In genomic region chr1:223399393-223399792, GRCh38 we compare ENCODE assay signal across 7 cellular contexts. TPM values are rescaled to one million over a fixed set of nuclear protein-coding genes. Genes with fewer than 3 reads are reported as not detected.
"Had no signal": no experiment of that assay in that cellular context is flagged by ENCODE, and none has a peak within 500 bp of the region (broad histone marks: within the 10 kb centered on the region; RNA-seq: fewer than 3 reads in every experiment).

No MANE protein-coding gene starts in this region.

RNA-seq across cellular contexts. Expression of gene CCDC185, which starts 6.2 kb away (rescaled TPM):
- total RNA-seq: GM23248, H1, H4, H7, H9, HFFc6 had no signal
- polyA plus RNA-seq: GM23248, GM23338, H1 had no signal
